Comparison of ENCODE assay signal across 11 cellular contexts in genomic region chr1:57986432-57986831, GRCh38.
DNase-seq lines count a peak whose midpoint lies in the region; ATAC-seq and TF ChIP-seq lines count a peak whose summit lies in the region.
"Had no signal": no experiment of that assay in that cellular context is flagged by ENCODE, and none has a peak within 500 bp of the region (broad histone marks: within the 10 kb centered on the region; RNA-seq: fewer than 3 reads in every experiment).

No MANE protein-coding gene starts in this region.

- DNase-seq in GM13976 (ENCODE audit: low spot score) (peak; percentile 11), SKM-1 (lab: John Stamatoyannopoulos, UW; ENCODE audit: unreplicated experiment) (peak; percentile 59), thyroid gland (no peak), upper lobe of left lung (no peak)
- DNase-seq in activated T-cell treated with anti-CD3 and anti-CD28 coated beads, Interleukin-2, amount 50 U/mL, for 1 hour: no peak
- DNase-seq: body of pancreas, HCEC 1CT, small intestine had no signal

- in situ Hi-C loops in GM13976 (cut with MboI; ENCODE audit: low sequenced_read_pairs, unreplicated experiment): no loop called here

- H3K36me3 ChIP-seq in thyroid gland (no peaks in the 10 kb centered on the region), upper lobe of left lung (no peaks in the 10 kb centered on the region)

- intact Hi-C loops in thyroid gland (cut with DNase I): no loop called here

- H3K27ac ChIP-seq in thyroid gland: no peak overlapping the region
- no peak overlapping the region for H3K27ac ChIP-seq in upper lobe of left lung
- H3K27ac ChIP-seq: body of pancreas had no signal

- H3K4me3 ChIP-seq in thyroid gland (replicated peaks in 1 of 3) (no peak overlapping the region), upper lobe of left lung (no peak overlapping the region)
- H3K4me3 ChIP-seq: body of pancreas had no signal

- H3K4me1 ChIP-seq in thyroid gland: no peaks in the 10 kb centered on the region
- no peaks in the 10 kb centered on the region for H3K4me1 ChIP-seq in upper lobe of left lung
- H3K4me1 ChIP-seq: body of pancreas had no signal

- H3K27me3 ChIP-seq in thyroid gland (no peaks in the 10 kb centered on the region), upper lobe of left lung (no peaks in the 10 kb centered on the region)
- H3K27me3 ChIP-seq: body of pancreas had no signal

- 63 to 72% methylated on average over 5 of the region's 5 CpGs for WGBS in thyroid gland, 2 donors
- WGBS in upper lobe of left lung, 2 donors: 38 to 45% methylated on average over 5 of the region's 5 CpGs

- TF ChIP-seq EP300 in upper lobe of left lung (IDR thresholded peaks at IDR 0.05): no peak

- TF ChIP-seq POLR2A in thyroid gland (IDR thresholded peaks at IDR 0.05) (no peak), upper lobe of left lung (IDR thresholded peaks at IDR 0.05) (no peak)

- TF ChIP-seq CTCF in GM13976 (IDR thresholded peaks at IDR 0.05; ENCODE audit: borderline replicate concordance, control extremely low read depth, extremely low read depth, insufficient read depth, missing control alignments) (no peak), thyroid gland (IDR thresholded peaks at IDR 0.05) (no peak), upper lobe of left lung (IDR thresholded peaks at IDR 0.05) (no peak)

- ATAC-seq in GM21367 (IDR thresholded peaks at IDR 0.05; ENCODE audit: unreplicated experiment) (peak; percentile 81), HG03342 (IDR thresholded peaks at IDR 0.05; ENCODE audit: unreplicated experiment) (peak; percentile 90), SK-N-SH treated with all-trans-retinoic acid at 6 μM for 48 hours (no peak), upper lobe of left lung (ENCODE audit: low FRiP score in 2 of 2) (no peak)
- ATAC-seq: body of pancreas had no signal

- no peaks in the 10 kb centered on the region for H3K9me3 ChIP-seq in thyroid gland
- H3K9me3 ChIP-seq in upper lobe of left lung: no peaks in the 10 kb centered on the region
- H3K9me3 ChIP-seq: body of pancreas had no signal

TF ChIP-seq in SK-N-SH treated with all-trans-retinoic acid at 6 μM for 48 hours, 23 proteins besides CTCF, POLR2A, EP300 and RAD21:
- TF ChIP-seq ZFP30 (CRISPR knock-in tag; IDR thresholded peaks at IDR 0.05) (no peak), POU6F1 (CRISPR knock-in tag; IDR thresholded peaks at IDR 0.05; ENCODE audit: borderline replicate concordance, low read depth) (no peak), ARNTL (CRISPR knock-in tag; IDR thresholded peaks at IDR 0.05; ENCODE audit: borderline replicate concordance, low read depth) (no peak), CSDC2 (CRISPR knock-in tag; IDR thresholded peaks at IDR 0.05) (no peak), TCF4 (CRISPR knock-in tag; IDR thresholded peaks at IDR 0.05; ENCODE audit: borderline replicate concordance) (no peak), PPARA (CRISPR knock-in tag; IDR thresholded peaks at IDR 0.05; ENCODE audit: borderline replicate concordance) (no peak), OSR1 (CRISPR knock-in tag; IDR thresholded peaks at IDR 0.05) (no peak), SNAI2 (CRISPR knock-in tag; IDR thresholded peaks at IDR 0.05) (no peak), ZFP3 (CRISPR knock-in tag; IDR thresholded peaks at IDR 0.05) (no peak), GLIS3 (CRISPR knock-in tag; IDR thresholded peaks at IDR 0.05) (no peak), CREB5 (CRISPR knock-in tag; IDR thresholded peaks at IDR 0.05; ENCODE audit: low read depth) (no peak), TOX (CRISPR knock-in tag; IDR thresholded peaks at IDR 0.05; ENCODE audit: borderline replicate concordance) (no peak), ZNF565 (CRISPR knock-in tag; conservative IDR thresholded peaks at IDR 0.05; ENCODE audit: low read depth) (no peak), RARB (CRISPR knock-in tag; IDR thresholded peaks at IDR 0.05) (no peak), ZNF70 (CRISPR knock-in tag; IDR thresholded peaks at IDR 0.05) (no peak), CSRNP3 (CRISPR knock-in tag; IDR thresholded peaks at IDR 0.05) (no peak), ZNF8 (CRISPR knock-in tag; IDR thresholded peaks at IDR 0.05) (no peak), ZC3H10 (CRISPR knock-in tag; IDR thresholded peaks at IDR 0.05) (no peak), BACH2 (CRISPR knock-in tag; IDR thresholded peaks at IDR 0.05; ENCODE audit: borderline replicate concordance) (no peak)

Comparison
In these comparisons a context has a peak if more than half of its experiments do, and no peak if none do; other contexts are left out.
1. DNase-seq: peak in GM13976 (single experiment) and SKM-1 (single experiment); none in thyroid gland (0 of 2), upper lobe of left lung (0 of 2) and activated T-cell treated with anti-CD3 and anti-CD28 coated beads, Interleukin-2, amount 50 U/mL, for 1 hour (single experiment).
2. ATAC-seq: peak in GM21367 (single experiment) and HG03342 (single experiment); none in SK-N-SH treated with all-trans-retinoic acid at 6 μM for 48 hours (single experiment) and upper lobe of left lung (0 of 2).